In genomic region chr11:107050899-107051298, GRCh38 we compare ENCODE assay signal across 1 cellular context. TPM values are rescaled to one million over a fixed set of nuclear protein-coding genes. Genes with fewer than 3 reads are reported as not detected.
"Had no signal": no experiment of that assay in that cellular context is flagged by ENCODE, and none has a peak within 500 bp of the region (broad histone marks: within the 10 kb centered on the region; RNA-seq: fewer than 3 reads in every experiment).

No MANE protein-coding gene starts in this region.

RNA-seq across cellular contexts. Expression of gene GUCY1A2, which starts 32.6 kb away (rescaled TPM):
- total RNA-seq: foreskin keratinocyte had no signal
- polyA plus RNA-seq: foreskin keratinocyte had no signal
